Comparison of ENCODE assay signal across 25 cellular contexts in genomic region chr10:69419096-69419760, GRCh38. TPM values are rescaled to one million over a fixed set of nuclear protein-coding genes. Genes with fewer than 3 reads are reported as not detected.
"Had no signal": no experiment of that assay in that cellular context is flagged by ENCODE, and none has a peak within 500 bp of the region (broad histone marks: within the 10 kb centered on the region; RNA-seq: fewer than 3 reads in every experiment).

No MANE protein-coding gene starts in this region.

- ATAC-seq: activated T-cell treated with anti-CD3 and anti-CD28 coated beads, Interleukin-2, amount 50 U/mL, for 4 hours; foreskin keratinocyte; left lung; sciatic nerve; stimulated activated naive CD8-positive, alpha-beta T cell treated with anti-CD3 and anti-CD28 coated beads, Interleukin-15, Interleukin-2, amounts not matched to agents 100 U/mL and 50 U/mL, for 24 hours; WTC11 had no signal

- H3K4me1 ChIP-seq: foreskin keratinocyte, vagina had no signal

- H3K9me3 ChIP-seq: left lung, tibial artery, vagina had no signal

- DNase-seq: activated CD4-positive, alpha-beta T cell treated with anti-CD3 and anti-CD28 coated beads, Interleukin-2, amount 50 U/mL, for 4 hours; activated CD8-positive, alpha-beta memory T cell treated with anti-CD3 and anti-CD28 coated beads, Interleukin-2, amount 50 U/mL, for 48 hours; activated naive CD4-positive, alpha-beta T cell; activated T-cell treated with anti-CD3 and anti-CD28 coated beads, Interleukin-2, amount 50 U/mL, for 4 hours; cerebellar nuclear complex; cortex of kidney; endodermal cell; foreskin keratinocyte; immature natural killer cell; nephron progenitor cell; occipital lobe; stimulated activated CD4-positive, alpha-beta T cell treated with anti-CD3 and anti-CD28 coated beads, Interleukin-4, amount 100 ng/mL, for 24 hours; stimulated activated naive CD8-positive, alpha-beta T cell treated with anti-CD3 and anti-CD28 coated beads, Interleukin-15, Interleukin-2, amounts not matched to agents 100 U/mL and 50 U/mL, for 24 hours; T1000; tibial artery had no signal

- H3K36me3 ChIP-seq: left lung, tibial artery, vagina had no signal

- H3K27ac ChIP-seq: epithelial cell of prostate, foreskin keratinocyte, left lung, tibial artery, vagina had no signal

- H3K27me3 ChIP-seq: foreskin keratinocyte, left lung, tibial artery, vagina had no signal

- H3K4me3 ChIP-seq: left lung, tibial artery, vagina had no signal

RNA-seq across cellular contexts. Expression of gene TACR2, which starts 2.5 kb away (rescaled TPM):
- total RNA-seq: activated CD8-positive, alpha-beta memory T cell treated with anti-CD3 and anti-CD28 coated beads for 36 hours; activated T-helper 2 cell treated with anti-CD3 and anti-CD28 coated beads, Interferon-gamma antibody, Interleukin-2, Interleukin-4, amounts not matched to agents 10 μg/mL and 5 μg/mL and 100 μg/mL, durations not matched to agents 14 hours and 24 hours and 36 hours; endodermal cell; foreskin keratinocyte; kidney epithelial cell; mesothelial cell of epicardium; T-helper 1 cell treated with Interleukin-12 subunit alpha and Interleukin-12 subunit beta and Interleukin-4 antibody, amounts not matched to agents 30 ng/mL and 1 ng/mL, for 36 hours had no signal
